ENCODE assay signal across 19 cellular contexts in the genomic region with DNA sequence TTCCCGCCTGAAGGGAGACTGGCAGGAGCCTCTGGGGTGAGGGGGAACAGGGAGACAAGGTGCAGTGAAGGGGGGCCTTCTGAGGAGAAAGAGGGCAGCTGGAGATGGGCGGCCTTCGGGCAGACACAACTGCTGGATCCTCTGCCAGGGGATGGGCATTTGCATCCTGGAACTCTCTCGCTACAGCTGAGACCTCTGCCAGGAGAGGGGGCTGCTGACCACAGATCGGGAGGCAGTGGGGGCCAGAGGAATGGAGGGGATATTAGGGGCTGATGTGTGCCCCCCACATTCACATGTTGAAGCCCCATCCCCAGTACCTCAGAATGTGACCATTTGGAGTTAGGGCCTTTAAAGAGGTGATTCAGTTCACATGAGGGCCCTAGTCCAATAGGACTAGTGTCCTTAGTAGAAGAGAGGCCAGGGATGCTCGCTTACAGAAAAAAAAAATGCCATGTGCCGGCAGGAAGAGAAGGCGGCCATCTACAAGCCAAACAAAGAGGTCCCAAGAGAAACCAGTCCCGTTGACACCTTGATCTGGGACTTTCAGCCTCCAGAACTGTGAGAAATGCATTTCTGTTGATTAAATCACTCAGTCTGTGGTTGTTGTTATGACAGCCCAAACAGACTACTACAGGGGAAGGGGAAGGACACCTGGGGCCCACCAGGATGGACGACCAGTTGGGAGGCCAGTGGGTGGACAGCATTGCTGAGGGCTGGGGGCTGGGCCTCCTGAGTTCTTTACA. TPM values are rescaled to one million over a fixed set of nuclear protein-coding genes. Genes with fewer than 3 reads are reported as not detected.
DNase-seq lines count a peak whose midpoint lies in the region; ATAC-seq, FAIRE-seq and TF ChIP-seq lines count a peak whose summit lies in the region.
"Had no signal": no experiment of that assay in that cellular context is flagged by ENCODE, and none has a peak within 500 bp of the region (broad histone marks: within the 10 kb centered on the region; RNA-seq: fewer than 3 reads in every experiment).

No MANE protein-coding gene starts in this region.

- H2AFZ ChIP-seq in H9 (ENCODE audit: low read length) (no peak overlapping the region), K562 (ENCODE audit: low read depth, low read length) (peak overlapping the region; percentile 72; the same call in 1 of the 2 replicates)
- H2AFZ ChIP-seq: GM23248 had no signal

- peak overlapping the region; percentile 17 for H3K18ac ChIP-seq in H9 (ENCODE audit: insufficient read length, low read depth, low read length)

- H3K23ac ChIP-seq in H9 (ENCODE audit: insufficient read length, low read depth, low read length), result no peak overlapping the region

- H3K27ac Mint-ChIP-seq in activated naive CD4-positive, alpha-beta T cell treated with anti-CD3 and anti-CD28 coated beads, Interleukin-2, amount 10 ng/mL, durations not matched to agents 7 days and 5 days, result peak overlapping the region; percentile 95
- H3K27ac Mint-ChIP-seq in H9, result no peak overlapping the region; a peak in 1 of 7 replicates
- peak overlapping the region; percentile 68 for H3K27ac Mint-ChIP-seq in stimulated activated naive B cell treated with anti-CD40 and anti-IgM and Interleukin-4, amounts not matched to agents 10 μg/mL and 1 μg/mL and 100 μg/mL, for 72 hours

- H4K8ac ChIP-seq in H9 (replicated peaks; ENCODE audit: insufficient read length, low read depth, low read length), result no peak overlapping the region

- H2AK5ac ChIP-seq in H9 (ENCODE audit: insufficient read length, low read length), result no peak overlapping the region

- H3K27me3 ChIP-seq in H9 (ENCODE audit: insufficient read depth, low read length) (no peaks in the 10 kb centered on the region), K562 (ENCODE audit: control insufficient read depth in 2 of 2, insufficient read depth in 2 of 2, low read length in 2 of 2) (peaks cover 0 to 26% of the 10 kb centered on the region in 2 experiments; a peak in 3 of 5 replicates)
- H3K27me3 ChIP-seq: tibial nerve had no signal

- H3K4me3 Mint-ChIP-seq in activated naive CD4-positive, alpha-beta T cell treated with anti-CD3 and anti-CD28 coated beads, Interleukin-2, amount 10 ng/mL, durations not matched to agents 7 days and 5 days, result no peak overlapping the region
- H3K4me3 Mint-ChIP-seq in H9, result no peak overlapping the region
- no peak overlapping the region for H3K4me3 Mint-ChIP-seq in stimulated activated naive B cell treated with anti-CD40 and anti-IgM and Interleukin-4, amounts not matched to agents 10 μg/mL and 1 μg/mL and 100 μg/mL, for 72 hours
- H3K4me3 Mint-ChIP-seq: natural killer cell had no signal

- H3K9me3 Mint-ChIP-seq in activated naive CD4-positive, alpha-beta T cell treated with anti-CD3 and anti-CD28 coated beads, Interleukin-2, amount 10 ng/mL, durations not matched to agents 7 days and 5 days, result peaks cover 5% of the 10 kb centered on the region
- peaks cover 3 to 4% of the 10 kb centered on the region in 2 experiments for H3K9me3 Mint-ChIP-seq in H9
- H3K9me3 Mint-ChIP-seq in stimulated activated naive B cell treated with anti-CD40 and anti-IgM and Interleukin-4, amounts not matched to agents 10 μg/mL and 1 μg/mL and 100 μg/mL, for 72 hours, result peaks cover 2 to 3% of the 10 kb centered on the region in 2 donors
- H3K9me3 Mint-ChIP-seq: natural killer cell had no signal

- no peak for DNase-seq in activated naive CD4-positive, alpha-beta T cell treated with anti-CD3 and anti-CD28 coated beads, Interleukin-2, amount 10 ng/mL, durations not matched to agents 7 days and 5 days
- DNase-seq in activated naive CD4-positive, alpha-beta T cell treated with anti-CD3 and anti-CD28 coated beads, Interleukin-2, amount 50 U/mL, for 16 hours, result no peak
- DNase-seq in H9, result no peak
- DNase-seq in K562 (ENCODE audit: extremely low read depth in 1 of 4, low spot score in 3 of 4), result no peak
- no peak for DNase-seq in stimulated activated naive B cell treated with anti-CD40 and anti-IgM and Interleukin-4, amounts not matched to agents 10 μg/mL and 1 μg/mL and 100 μg/mL, for 72 hours
- DNase-seq in MV-4-11 (lab: John Stamatoyannopoulos, UW), result no peak
- no peak for DNase-seq in iPS-NIHi7 (ENCODE audit: extremely low spot score)
- DNase-seq: activated gamma-delta T cell, Caco-2, DND-41, GM23248, KG1, natural killer cell, NCI-H2029 treated with DMSO at 0.1 percent for 48 hours, NCI-H345, NCI-H82, SHP77 had no signal

- in situ Hi-C loops in K562 (cut with MboI), result no loop called here

- H2BK120ac ChIP-seq in H9 (ENCODE audit: low read depth, low read length, poor library complexity, severe bottlenecking), result no peak overlapping the region

- H3K79me2 ChIP-seq in H9 (ENCODE audit: insufficient read depth, low read length) (no peaks in the 10 kb centered on the region), K562 (ENCODE audit: control insufficient read depth, insufficient read depth, low read length) (no peaks in the 10 kb centered on the region)

- no peak for TF ChIP-seq RAD21 in K562 (CRISPR knock-in tag; conservative IDR thresholded peaks at IDR 0.05 in 1 of 2, IDR thresholded peaks at IDR 0.05 in 1 of 2)

- no peaks in the 10 kb centered on the region for H3K9me3 ChIP-seq in H9 (ENCODE audit: control insufficient read depth, low read depth, low read length)
- H3K9me3 ChIP-seq in K562 (replicated peaks; ENCODE audit: control insufficient read depth, insufficient read depth, low read depth, low read length), result no peaks in the 10 kb centered on the region
- H3K9me3 ChIP-seq: Caco-2 had no signal

- TF ChIP-seq EP300 in K562 (IDR thresholded peaks at IDR 0.05; ENCODE audit: low read length), result no peak

- H3K14ac ChIP-seq in H9 (ENCODE audit: insufficient read depth, low read length), result no peak overlapping the region

- no peak overlapping the region for H2BK15ac ChIP-seq in H9 (ENCODE audit: low read depth, low read length)

- H3K56ac ChIP-seq in H9 (ENCODE audit: insufficient read length, low read depth, low read length), result no peak overlapping the region

- no peak overlapping the region for H2BK5ac ChIP-seq in H9 (ENCODE audit: insufficient read length, low read length)

- no peak for FAIRE-seq in K562 (lab: Jason Lieb, UNC)

- H3K27me3 Mint-ChIP-seq in activated naive CD4-positive, alpha-beta T cell treated with anti-CD3 and anti-CD28 coated beads, Interleukin-2, amount 10 ng/mL, durations not matched to agents 7 days and 5 days, result no peaks in the 10 kb centered on the region
- H3K27me3 Mint-ChIP-seq in H9 (ENCODE audit: low read depth), result peaks cover 33% of the 10 kb centered on the region
- no peaks in the 10 kb centered on the region for H3K27me3 Mint-ChIP-seq in stimulated activated naive B cell treated with anti-CD40 and anti-IgM and Interleukin-4, amounts not matched to agents 10 μg/mL and 1 μg/mL and 100 μg/mL, for 72 hours

- H4K5ac ChIP-seq in H9 (ENCODE audit: insufficient read length, low read depth, low read length), result no peak overlapping the region

- no TSS peak for BruUV-seq in K562 (replicated peaks; lab: Mats Ljungman, UMichigan)

- no peak overlapping the region for H2BK12ac ChIP-seq in H9 (ENCODE audit: insufficient read length, low read depth, low read length)

- H2BK20ac ChIP-seq in H9 (ENCODE audit: low read depth, low read length, poor library complexity, severe bottlenecking), result no peak overlapping the region

- H3K4me1 ChIP-seq in H9 (ENCODE audit: insufficient read depth, low read length), result peaks cover 5% of the 10 kb centered on the region; the same call in 1 of the 2 replicates
- H3K4me1 ChIP-seq in K562 (replicated peaks in 1 of 2; ENCODE audit: control insufficient read depth in 2 of 2, insufficient read depth in 2 of 2, low read length in 2 of 2), result peaks cover 7 to 15% of the 10 kb centered on the region in 2 experiments; a peak in 4 of 5 replicates
- H3K4me1 ChIP-seq: Caco-2, tibial nerve had no signal

- H3K4me3 ChIP-seq in K562, result no peak overlapping the region
- H3K4me3 ChIP-seq: GM23248, tibial nerve had no signal

- H4K20me1 ChIP-seq in H9 (ENCODE audit: control insufficient read depth, insufficient read depth, insufficient read length) (no peaks in the 10 kb centered on the region), K562 (replicated peaks; ENCODE audit: control insufficient read depth, insufficient read depth, low read length) (no peaks in the 10 kb centered on the region)

- H3K9ac ChIP-seq in H9 (ENCODE audit: extremely low read depth, insufficient read length, low read length), result no peak overlapping the region
- H3K9ac ChIP-seq in K562 (ENCODE audit: insufficient read depth in 1 of 2, low read depth in 2 of 2, low read length in 2 of 2), result no peak overlapping the region
- H3K9ac ChIP-seq: GM23248 had no signal

- no peaks in the 10 kb centered on the region for H3K23me2 ChIP-seq in H9 (ENCODE audit: insufficient read length, low read depth, low read length, poor library complexity, severe bottlenecking)

- no peaks in the 10 kb centered on the region for H3K9me1 ChIP-seq in K562 (ENCODE audit: control insufficient read depth, insufficient read depth, low read length)

- ATAC-seq in K562 (no peak), HG02763 (IDR thresholded peaks at IDR 0.05; ENCODE audit: unreplicated experiment) (no peak)
- no peak for ATAC-seq in stimulated activated naive B cell treated with anti-CD40 and anti-IgM and Interleukin-4, amounts not matched to agents 10 μg/mL and 1 μg/mL and 100 μg/mL, for 72 hours (replicated peaks)

- H3K79me1 ChIP-seq in H9 (ENCODE audit: insufficient read depth, low read depth, low read length, poor library complexity, severe bottlenecking), result no peaks in the 10 kb centered on the region

- TF ChIP-seq POLR2A in K562 (conservative IDR thresholded peaks at IDR 0.05), result no peak

- peaks cover 11% of the 10 kb centered on the region for H3K4me1 Mint-ChIP-seq in activated naive CD4-positive, alpha-beta T cell treated with anti-CD3 and anti-CD28 coated beads, Interleukin-2, amount 10 ng/mL, durations not matched to agents 7 days and 5 days
- H3K4me1 Mint-ChIP-seq in H9, result peaks cover 10 to 16% of the 10 kb centered on the region in 2 experiments
- H3K4me1 Mint-ChIP-seq in stimulated activated naive B cell treated with anti-CD40 and anti-IgM and Interleukin-4, amounts not matched to agents 10 μg/mL and 1 μg/mL and 100 μg/mL, for 72 hours, result peaks cover 21 to 37% of the 10 kb centered on the region in 2 donors

- no CpG with 5 or more reads among the region's 10 CpGs for WGBS in H9 (ENCODE audit: extremely low coverage, insufficient read length, low lambda C conversion rate)
- 11% methylated on average over 9 of the region's 10 CpGs for WGBS in K562 (ENCODE audit: insufficient coverage, low coverage, missing lambda C conversion rate)

- TF ChIP-seq CTCF in H9 (conservative IDR thresholded peaks at IDR 0.05) (peak; percentile 40; the same call in 2 of the 3 replicates), K562 (IDR thresholded peaks at IDR 0.05 in 2 of 3, conservative IDR thresholded peaks at IDR 0.05 in 1 of 3; ENCODE audit: insufficient read depth in 2 of 3, low read depth in 1 of 3, low read length in 3 of 3) (0 out of 6 replicates have a peak, but pooled peaks of 1 of the 3 experiments have one; percentile 4)

- no peak overlapping the region for H3K4me2 ChIP-seq in H9 (ENCODE audit: insufficient read depth, insufficient read length, low read length)
- peak overlapping the region; percentile 52; the same call in 1 of the 2 replicates for H3K4me2 ChIP-seq in K562 (ENCODE audit: insufficient read depth, low read length)

- no peak overlapping the region for H3T11ph ChIP-seq in H9 (ENCODE audit: low read length)

- CTCF ChIA-PET in activated naive CD4-positive, alpha-beta T cell treated with anti-CD3 and anti-CD28 coated beads, Interleukin-2, amount 10 ng/mL, durations not matched to agents 7 days and 5 days (lab: Charles Lee), result no interaction called here
- CTCF ChIA-PET in K562 (lab: Yijun Ruan, JAX; ENCODE audit: low intra/inter-chr PET ratio), result no interaction called here

- H3K27ac ChIP-seq in H9 (ENCODE audit: insufficient read length, low read depth, low read length) (no peak overlapping the region), K562 (ENCODE audit: extremely low read depth, low read depth, low read length) (no peak overlapping the region)
- H3K27ac ChIP-seq: GM23248, tibial nerve had no signal

- no peak overlapping the region for H4K91ac ChIP-seq in H9 (ENCODE audit: insufficient read length, low read depth, low read length)

- peaks cover 54% of the 10 kb centered on the region for H3K36me3 Mint-ChIP-seq in activated naive CD4-positive, alpha-beta T cell treated with anti-CD3 and anti-CD28 coated beads, Interleukin-2, amount 10 ng/mL, durations not matched to agents 7 days and 5 days
- peaks cover 0 to 3% (median 3%) of the 10 kb centered on the region in 3 experiments; a peak in 3 of 7 replicates for H3K36me3 Mint-ChIP-seq in H9 (ENCODE audit: insufficient read depth in 1 of 3, low read depth in 3 of 3)
- H3K36me3 Mint-ChIP-seq in stimulated activated naive B cell treated with anti-CD40 and anti-IgM and Interleukin-4, amounts not matched to agents 10 μg/mL and 1 μg/mL and 100 μg/mL, for 72 hours, result peaks cover 4% of the 10 kb centered on the region in 2 donors

- no peaks in the 10 kb centered on the region for H3K36me3 ChIP-seq in K562 (ENCODE audit: control insufficient read depth, insufficient read depth, low read length)
- H3K36me3 ChIP-seq: tibial nerve had no signal

- intact Hi-C loops in K562 (cut with micrococcal nuclease), result no loop called here

- POLR2A ChIA-PET in K562 (lab: Yijun Ruan, JAX), result interaction anchor here (0.6 to 0.7 kb wide), 2 partner anchors 8 to 44 kb away, joined by 3 read pairs; no protein-coding TSS in a partner anchor

- H3K4ac ChIP-seq in H9 (ENCODE audit: low read depth, low read length), result no peak overlapping the region

RNA-seq across cellular contexts. Expression of a gene that starts 50.0 kb away (rescaled TPM):
- 1.4 and 1.7 TPM in 2 replicates for total RNA-seq in H9 (2021)
- total RNA-seq in K562 (2011; cell fraction: chromatin; rRNA removed; ENCODE audit: low replicate concordance), result 0.42 TPM in 1 of 2 replicates, not detected in the other
- 0.17 and 0.79 TPM in 2 replicates for total RNA-seq in K562 (2011; cell fraction: nucleolus; rRNA removed)
- total RNA-seq in K562 (2011; cell fraction: nucleoplasm; rRNA removed), result 0.44 and 0.53 TPM in 2 replicates
- 0.12 and 0.18 TPM in 2 replicates for total RNA-seq in K562 (2014; rRNA removed)
- total RNA-seq in K562 (2014; rRNA removed; fragmentation: Illumina TruSeq; extraction: Trizol), result 0.16 and 0.25 TPM in 2 replicates
- total RNA-seq in K562 (2015; rRNA removed; fragmentation: Illumina TruSeq; extraction: Trizol), result 0.36 TPM in 1 of 2 replicates, not detected in the other
- total RNA-seq in K562 (2021), result 0.31 and 0.33 TPM in 2 replicates
- polyA plus RNA-seq in K562 (2011; rRNA removed), result 0.14 and 0.45 TPM in 2 replicates
- 0.41 and 0.49 TPM in 2 replicates for polyA plus RNA-seq in K562 (2011; cell fraction: cytosol; rRNA removed)
- 0.36 TPM in 1 of 2 replicates, not detected in the other for polyA plus RNA-seq in K562 (2011; cell fraction: nucleus; rRNA removed)
- polyA plus RNA-seq in K562 (2012), result 0.25 and 0.47 TPM in 2 replicates
- polyA plus RNA-seq in K562 (2014; fragmentation: Illumina TruSeq; extraction: Trizol), result 0.07 TPM in 1 of 2 replicates, not detected in the other
- under 1 TPM; 0.08 to 0.38 TPM for polyA plus RNA-seq in K562 (2014; fragmentation: Nextera tagmentation; extraction: Ambion mirVana)
- 0.09 TPM in 1 of 2 replicates, not detected in the other for polyA plus RNA-seq in K562 (2014; rRNA removed)
- 0.42 and 0.95 TPM in 2 replicates for polyA minus RNA-seq in K562 (2011; rRNA and poly(A)+ RNA removed)
- 0.48 TPM in 1 of 2 replicates, not detected in the other for polyA minus RNA-seq in K562 (2011; cell fraction: cytosol; rRNA and poly(A)+ RNA removed)
- 0.11 and 0.54 TPM in 2 replicates for polyA minus RNA-seq in K562 (2011; cell fraction: nucleus; rRNA and poly(A)+ RNA removed)

Comparison
In these comparisons a context has a peak if more than half of its experiments do, and no peak if none do; other contexts are left out.
1. H3K27ac Mint-ChIP-seq: peak in activated naive CD4-positive, alpha-beta T cell treated with anti-CD3 and anti-CD28 coated beads, Interleukin-2, amount 10 ng/mL, durations not matched to agents 7 days and 5 days (single experiment) and stimulated activated naive B cell treated with anti-CD40 and anti-IgM and Interleukin-4, amounts not matched to agents 10 μg/mL and 1 μg/mL and 100 μg/mL, for 72 hours (single experiment); none in H9 (0 of 3).